11 cellular contexts compared by ENCODE assay signal in the genomic region with DNA sequence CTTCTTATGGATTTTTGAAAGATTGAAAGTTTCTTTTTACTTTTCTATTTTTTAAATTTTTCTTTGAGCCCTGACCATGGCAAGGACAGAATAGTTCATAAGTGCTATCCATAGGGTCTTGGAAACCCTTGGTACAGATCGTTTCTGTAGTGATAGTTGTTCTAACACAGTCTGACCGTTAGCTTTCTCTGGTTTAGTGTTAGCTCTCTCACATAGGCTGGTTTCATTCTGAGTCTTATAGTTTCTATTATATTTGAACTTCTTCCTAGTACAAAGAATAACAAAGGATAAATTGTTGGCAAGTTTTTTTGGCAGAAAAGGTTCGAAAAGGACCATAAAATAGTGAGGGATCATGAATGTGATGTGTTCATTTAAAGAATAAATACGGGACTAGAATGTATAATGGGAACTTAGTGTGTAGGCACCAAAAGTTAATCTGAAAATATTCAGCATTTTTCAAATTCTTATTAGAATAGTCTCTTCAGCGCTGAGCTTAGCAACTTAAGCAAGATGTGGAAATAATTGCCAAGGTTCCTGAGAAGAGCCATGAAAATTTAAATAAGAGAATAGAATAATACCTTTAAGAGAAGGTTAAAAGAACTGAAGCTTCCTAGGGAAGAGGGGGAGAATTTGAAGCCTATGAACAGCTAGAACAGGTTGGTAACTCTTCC. TPM values are rescaled to one million over a fixed set of nuclear protein-coding genes. Genes with fewer than 3 reads are reported as not detected.
A peak's percentile ranks its signal among the peaks of the same experiment; 100 is the strongest.
DNase-seq lines count a peak whose midpoint lies in the region; ATAC-seq and TF ChIP-seq lines count a peak whose summit lies in the region.
"Had no signal": no experiment of that assay in that cellular context is flagged by ENCODE, and none has a peak within 500 bp of the region (broad histone marks: within the 10 kb centered on the region; RNA-seq: fewer than 3 reads in every experiment).

No MANE protein-coding gene starts in this region.

- no peaks in the 10 kb centered on the region; the same call in 1 of the 2 replicates for H3K36me3 ChIP-seq in GM06990 (ENCODE audit: control insufficient read depth, insufficient read depth, low read length)
- H3K36me3 ChIP-seq: neural progenitor cell, thoracic aorta had no signal

- ATAC-seq in GM19023 (IDR thresholded peaks at IDR 0.05; ENCODE audit: unreplicated experiment) = peak; percentile 65
- ATAC-seq in HG02623 (IDR thresholded peaks at IDR 0.05; ENCODE audit: unreplicated experiment) = peak; percentile 83
- peak; percentile 70 for ATAC-seq in HG03469 (IDR thresholded peaks at IDR 0.05; ENCODE audit: unreplicated experiment)

- TF ChIP-seq POLR2A in lower leg skin (IDR thresholded peaks at IDR 0.05) = no peak

- intact Hi-C loops in lower leg skin (cut with DNase I; ENCODE audit: low total_unique reads) = no loop called here

- no peak for TF ChIP-seq CTCF in GM06990 (IDR thresholded peaks at IDR 0.05; ENCODE audit: insufficient read depth, low read length, poor library complexity, severe bottlenecking)
- TF ChIP-seq CTCF in lower leg skin (IDR thresholded peaks at IDR 0.05) = no peak

- no peaks in the 10 kb centered on the region for H3K27me3 ChIP-seq in GM06990 (replicated peaks; ENCODE audit: control insufficient read depth, insufficient read depth, low read length)
- H3K27me3 ChIP-seq: neural progenitor cell had no signal

- H3K4me3 ChIP-seq in GM06990 (replicated peaks; ENCODE audit: low read depth, low read length) (no peak overlapping the region), lower leg skin (ENCODE audit: low read depth, poor library complexity, severe bottlenecking) (no peak overlapping the region)
- H3K4me3 ChIP-seq: neural progenitor cell, thoracic aorta had no signal

- WGBS in lower leg skin, 2 donors = 81% methylated on average over 5 of the region's 5 CpGs

- peak; percentile 32 for DNase-seq in GM06990 (ENCODE audit: extremely low read depth, insufficient read length)
- DNase-seq in LoVo (ENCODE audit: low spot score) = no peak
- DNase-seq in NCI-H526 (lab: John Stamatoyannopoulos, UW) = no peak
- DNase-seq in OCI-M2 (lab: John Stamatoyannopoulos, UW; ENCODE audit: unreplicated experiment) = no peak
- DNase-seq in lower leg skin (ENCODE audit: low spot score in 2 of 2) = no peak
- DNase-seq: NCI-H2081 had no signal

RNA-seq across cellular contexts. Expression of a gene that starts 24.1 kb away (rescaled TPM):
- total RNA-seq in lower leg skin = 10 to 100 TPM; 11.1 to 13.8 (median 12.5) TPM
